Comparison of ENCODE assay signal across 14 cellular contexts in genomic region chr17:71117461-71117860, GRCh38.
"Had no signal": no experiment of that assay in that cellular context is flagged by ENCODE, and none has a peak within 500 bp of the region (broad histone marks: within the 10 kb centered on the region; RNA-seq: fewer than 3 reads in every experiment).

No MANE protein-coding gene starts in this region.

- H3K4me3 ChIP-seq: colonic mucosa, sigmoid colon had no signal

- DNase-seq: activated CD4-positive, alpha-beta T cell treated with anti-CD3 and anti-CD28 coated beads, Interleukin-2, amount 50 U/mL, for 1 hour; activated CD8-positive, alpha-beta memory T cell treated with anti-CD3 and anti-CD28 coated beads, Interleukin-2, amount 50 U/mL, for 4 hours; activated naive CD4-positive, alpha-beta T cell treated with anti-CD3 and anti-CD28 coated beads for 36 hours; activated T-cell treated with anti-CD3 and anti-CD28 coated beads, Interleukin-2, amount 50 U/mL, for 4 hours; anterior cingulate cortex; caudate nucleus; colonic mucosa; natural killer cell; sigmoid colon; stimulated activated CD4-positive, alpha-beta T cell treated with anti-CD3 and anti-CD28 coated beads, Interleukin-12 subunit alpha, Interleukin-12 subunit beta, amount 100 ng/mL, for 4 hours; stimulated activated CD4-positive, alpha-beta T cell treated with anti-CD3 and anti-CD28 coated beads, Interleukin-1b, Interleukin-23, amount 100 ng/mL, for 48 hours; stimulated activated CD8-positive, alpha-beta memory T cell treated with anti-CD3 and anti-CD28 coated beads, Interleukin-4, amount 100 ng/mL, for 48 hours; stimulated activated naive CD4-positive, alpha-beta T cell had no signal

- ATAC-seq: activated CD4-positive, CD25-positive, alpha-beta regulatory T cell treated with anti-CD3 and anti-CD28 coated beads, Interleukin-2, amount 50 U/mL, for 24 hours; activated T-cell treated with anti-CD3 and anti-CD28 coated beads, Interleukin-2, amount 50 U/mL, for 4 hours; natural killer cell had no signal
